17 cellular contexts compared by ENCODE assay signal in the genomic region with DNA sequence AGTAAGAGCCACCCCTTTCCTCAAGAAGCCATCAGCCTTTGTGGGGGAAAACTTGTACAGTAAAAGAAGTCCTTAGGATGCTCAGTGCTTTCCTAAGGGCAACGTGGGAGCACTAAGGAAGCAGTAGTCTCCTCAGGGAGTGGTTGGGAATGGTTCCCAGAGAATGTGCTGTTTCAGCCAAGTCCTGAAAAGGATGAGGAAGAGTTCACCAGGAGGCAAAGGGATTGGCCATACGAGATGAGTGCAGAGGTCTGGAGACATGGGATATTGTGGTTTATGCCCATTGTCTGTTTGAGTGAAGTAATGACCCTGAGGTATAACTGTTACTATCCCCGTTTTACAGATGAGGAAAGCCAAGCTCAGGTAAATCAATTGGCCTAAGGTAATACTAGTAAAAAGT.
DNase-seq lines count a peak whose midpoint lies in the region; ATAC-seq and TF ChIP-seq lines count a peak whose summit lies in the region.
"Had no signal": no experiment of that assay in that cellular context is flagged by ENCODE, and none has a peak within 500 bp of the region (broad histone marks: within the 10 kb centered on the region; RNA-seq: fewer than 3 reads in every experiment).

No MANE protein-coding gene starts in this region.

- intact Hi-C loops in heart left ventricle (cut with DNase I), result no loop called here
- intact Hi-C loops in cardiac septum (cut with DNase I), result no loop called here
- intact Hi-C loops in breast epithelium (cut with DNase I; ENCODE audit: low total_unique reads), result no loop called here

- H3K4me1 ChIP-seq in heart left ventricle, result peaks cover 0 to 14% (median 0%) of the 10 kb centered on the region in 12 donors
- no peaks in the 10 kb centered on the region for H3K4me1 ChIP-seq in breast epithelium

- no peaks in the 10 kb centered on the region for H3K4me1 Mint-ChIP-seq in natural killer cell treated with Interleukin-12 subunit alpha and Interleukin-12 subunit beta and Interleukin-15 and Interleukin-18, amount 100 ng/mL, for 72 hours (ENCODE audit: low read depth in 2 of 2)
- H3K4me1 Mint-ChIP-seq: stimulated activated memory B cell treated with anti-CD40 and anti-IgM and Interleukin-4, amounts not matched to agents 10 μg/mL and 1 μg/mL and 100 μg/mL, for 72 hours had no signal

- H3K36me3 Mint-ChIP-seq in natural killer cell treated with Interleukin-12 subunit alpha and Interleukin-12 subunit beta and Interleukin-15 and Interleukin-18, amount 100 ng/mL, for 72 hours, result peaks cover 6% of the 10 kb centered on the region

- H3K27me3 ChIP-seq in heart left ventricle (no peaks in the 10 kb centered on the region), breast epithelium (no peaks in the 10 kb centered on the region)
- H3K27me3 ChIP-seq: tibial nerve had no signal

- H3K9me3 ChIP-seq in heart left ventricle, result no peaks in the 10 kb centered on the region
- no peaks in the 10 kb centered on the region for H3K9me3 ChIP-seq in breast epithelium
- H3K9me3 ChIP-seq: tibial nerve had no signal

- no peak overlapping the region for H3K4me3 Mint-ChIP-seq in natural killer cell treated with Interleukin-12 subunit alpha and Interleukin-12 subunit beta and Interleukin-15 and Interleukin-18, amount 100 ng/mL, for 72 hours
- H3K4me3 Mint-ChIP-seq: dendritic cell treated with granulocyte-macrophage colony-stimulating factor and Interleukin-4, amounts not matched to agents 40 ng/mL and 50 ng/mL, for 4 days; stimulated activated memory B cell treated with anti-CD40 and anti-IgM and Interleukin-4, amounts not matched to agents 10 μg/mL and 1 μg/mL and 100 μg/mL, for 72 hours had no signal

- H3K27ac ChIP-seq in heart left ventricle, result no peak overlapping the region
- H3K27ac ChIP-seq in breast epithelium, result no peak overlapping the region

- ATAC-seq in heart left ventricle, result peak in 3 of 4 donors; percentile 13 to 55 (median 34)
- no peak for ATAC-seq in natural killer cell treated with Interleukin-12 subunit alpha and Interleukin-12 subunit beta and Interleukin-15 and Interleukin-18, amount 100 ng/mL, for 72 hours
- ATAC-seq: stimulated activated memory B cell treated with anti-CD40 and anti-IgM and Interleukin-4, amounts not matched to agents 10 μg/mL and 1 μg/mL and 100 μg/mL, for 72 hours had no signal

- peaks cover 0 to 86% (median 70%) of the 10 kb centered on the region in 9 donors for H3K36me3 ChIP-seq in heart left ventricle
- H3K36me3 ChIP-seq in breast epithelium, result no peaks in the 10 kb centered on the region

- H3K9me3 Mint-ChIP-seq in natural killer cell treated with Interleukin-12 subunit alpha and Interleukin-12 subunit beta and Interleukin-15 and Interleukin-18, amount 100 ng/mL, for 72 hours, result no peaks in the 10 kb centered on the region
- H3K9me3 Mint-ChIP-seq: dendritic cell treated with granulocyte-macrophage colony-stimulating factor and Interleukin-4, amounts not matched to agents 40 ng/mL and 50 ng/mL, for 4 days; stimulated activated memory B cell treated with anti-CD40 and anti-IgM and Interleukin-4, amounts not matched to agents 10 μg/mL and 1 μg/mL and 100 μg/mL, for 72 hours had no signal

- H3K27me3 Mint-ChIP-seq in natural killer cell treated with Interleukin-12 subunit alpha and Interleukin-12 subunit beta and Interleukin-15 and Interleukin-18, amount 100 ng/mL, for 72 hours, result no peaks in the 10 kb centered on the region
- H3K27me3 Mint-ChIP-seq: dendritic cell treated with granulocyte-macrophage colony-stimulating factor and Interleukin-4, amounts not matched to agents 40 ng/mL and 50 ng/mL, for 4 days; stimulated activated memory B cell treated with anti-CD40 and anti-IgM and Interleukin-4, amounts not matched to agents 10 μg/mL and 1 μg/mL and 100 μg/mL, for 72 hours had no signal

- no peak for TF ChIP-seq POLR2A in heart left ventricle (IDR thresholded peaks at IDR 0.05)
- peak; percentile 17 for TF ChIP-seq POLR2A in breast epithelium (IDR thresholded peaks at IDR 0.05)

- no peak overlapping the region for H3K27ac Mint-ChIP-seq in natural killer cell treated with Interleukin-12 subunit alpha and Interleukin-12 subunit beta and Interleukin-15 and Interleukin-18, amount 100 ng/mL, for 72 hours
- H3K27ac Mint-ChIP-seq: dendritic cell treated with granulocyte-macrophage colony-stimulating factor and Interleukin-4, amounts not matched to agents 40 ng/mL and 50 ng/mL, for 4 days; stimulated activated memory B cell treated with anti-CD40 and anti-IgM and Interleukin-4, amounts not matched to agents 10 μg/mL and 1 μg/mL and 100 μg/mL, for 72 hours had no signal

- TF ChIP-seq CTCF in heart left ventricle (IDR thresholded peaks at IDR 0.05), result no peak
- TF ChIP-seq CTCF in breast epithelium (IDR thresholded peaks at IDR 0.05), result no peak

- 22 to 54% (median 40%) methylated on average over 3 of the region's 3 CpGs for WGBS in heart left ventricle, 4 donors

- H3K4me3 ChIP-seq in heart left ventricle (no peak overlapping the region), breast epithelium (no peak overlapping the region)
- H3K4me3 ChIP-seq: tibial nerve had no signal

- peak in 2 of 5 donors; percentile 6 to 24 for DNase-seq in heart left ventricle
- no peak for DNase-seq in cardiac septum (ENCODE audit: low spot score)
- DNase-seq in breast epithelium (ENCODE audit: low spot score in 2 of 2), result no peak
- peak; percentile 14 for DNase-seq in fibroblast of the conjunctiva (ENCODE audit: low read depth)
- no peak for DNase-seq in NCI-H1436 (lab: John Stamatoyannopoulos, UW)
- no peak for DNase-seq in germinal center (ENCODE audit: low spot score)
- DNase-seq in 8988T, result no peak
- no peak for DNase-seq in natural killer cell treated with Interleukin-12 subunit alpha and Interleukin-12 subunit beta and Interleukin-15 and Interleukin-18, amount 100 ng/mL, for 72 hours (ENCODE audit: low spot score)
- DNase-seq: anterior cingulate cortex; DMS 273 treated with DMSO at 0.1 percent for 48 hours; kidney glomerular epithelial cell; NCI-H187; NK-92 treated with Interleukin-12 subunit alpha and Interleukin-12 subunit beta, amount 100 ng/mL, for 24 hours; occipital lobe had no signal

Comparison
In these comparisons a context has a peak if more than half of its experiments do, and no peak if none do; other contexts are left out.
1. ATAC-seq: peak in heart left ventricle (3 of 4); none in natural killer cell treated with Interleukin-12 subunit alpha and Interleukin-12 subunit beta and Interleukin-15 and Interleukin-18, amount 100 ng/mL, for 72 hours (0 of 2).